In genomic region chr4:75940692-75941253, GRCh38 we compare ENCODE assay signal across 1 cellular context.
TF ChIP-seq lines count a peak whose summit lies in the region.

TSS of gene NAAA (minus strand) at chr4:75941013. CDS start at chr4:75940949, 64 bp downstream.

TF ChIP-seq in SK-N-SH treated with all-trans-retinoic acid at 6 μM for 48 hours, 23 proteins besides CTCF, POLR2A, EP300 and RAD21 (continued from another document):
- TF ChIP-seq CSRNP3 (CRISPR knock-in tag; IDR thresholded peaks at IDR 0.05) (no peak), ISL1 (CRISPR knock-in tag; IDR thresholded peaks at IDR 0.05) (no peak), TCF4 (CRISPR knock-in tag; IDR thresholded peaks at IDR 0.05; ENCODE audit: borderline replicate concordance) (no peak)
